ENCODE assay signal across 2 cellular contexts in genomic region chr5:127812570-127812969, GRCh38.
TF ChIP-seq lines count a peak whose summit lies in the region.

No MANE protein-coding gene starts in this region.

TF ChIP-seq in endothelial cell of umbilical vein, 7 proteins besides CTCF, POLR2A, EP300 and RAD21:
- TF ChIP-seq FOS (IDR thresholded peaks at IDR 0.05; ENCODE audit: borderline replicate concordance, insufficient read depth, low read length) (no peak), EZH2 (IDR thresholded peaks at IDR 0.05; ENCODE audit: borderline replicate concordance, low read depth, low read length, severe bottlenecking) (no peak), GATA2 (IDR thresholded peaks at IDR 0.05; ENCODE audit: insufficient read depth, insufficient read length, low read depth, low read length) (no peak), POLR2AphosphoS5 (IDR thresholded peaks at IDR 0.05; ENCODE audit: insufficient read depth, low read depth, low read length) (no peak), JUN (IDR thresholded peaks at IDR 0.05; ENCODE audit: borderline replicate concordance, insufficient read depth, insufficient read length, low read depth) (no peak), MYC (IDR thresholded peaks at IDR 0.05; ENCODE audit: low read depth, low read length) (no peak), MAX (IDR thresholded peaks at IDR 0.05; ENCODE audit: insufficient read depth, insufficient read length) (no peak)

TF ChIP-seq in HepG2, 621 proteins besides CTCF, POLR2A, EP300 and RAD21:
- TF ChIP-seq ZNF205 (CRISPR knock-in tag; IDR thresholded peaks at IDR 0.05) (no peak), ZZZ3 (CRISPR knock-in tag; IDR thresholded peaks at IDR 0.05; ENCODE audit: borderline replicate concordance) (no peak), ZNF761 (CRISPR knock-in tag; conservative IDR thresholded peaks at IDR 0.05) (no peak), RBM22 (optimal IDR thresholded peaks at IDR 0.05; ENCODE audit: low read length) (no peak), ZBTB10 (CRISPR knock-in tag; IDR thresholded peaks at IDR 0.05; ENCODE audit: borderline replicate concordance) (no peak), HOXA7 (CRISPR knock-in tag; IDR thresholded peaks at IDR 0.05) (no peak), ZNF569 (CRISPR knock-in tag; IDR thresholded peaks at IDR 0.05; ENCODE audit: borderline replicate concordance) (no peak), MIER2 (CRISPR knock-in tag; IDR thresholded peaks at IDR 0.05) (no peak), ZC3H13 (CRISPR knock-in tag; IDR thresholded peaks at IDR 0.05) (no peak)
- TF ChIP-seq, protein P1, sequence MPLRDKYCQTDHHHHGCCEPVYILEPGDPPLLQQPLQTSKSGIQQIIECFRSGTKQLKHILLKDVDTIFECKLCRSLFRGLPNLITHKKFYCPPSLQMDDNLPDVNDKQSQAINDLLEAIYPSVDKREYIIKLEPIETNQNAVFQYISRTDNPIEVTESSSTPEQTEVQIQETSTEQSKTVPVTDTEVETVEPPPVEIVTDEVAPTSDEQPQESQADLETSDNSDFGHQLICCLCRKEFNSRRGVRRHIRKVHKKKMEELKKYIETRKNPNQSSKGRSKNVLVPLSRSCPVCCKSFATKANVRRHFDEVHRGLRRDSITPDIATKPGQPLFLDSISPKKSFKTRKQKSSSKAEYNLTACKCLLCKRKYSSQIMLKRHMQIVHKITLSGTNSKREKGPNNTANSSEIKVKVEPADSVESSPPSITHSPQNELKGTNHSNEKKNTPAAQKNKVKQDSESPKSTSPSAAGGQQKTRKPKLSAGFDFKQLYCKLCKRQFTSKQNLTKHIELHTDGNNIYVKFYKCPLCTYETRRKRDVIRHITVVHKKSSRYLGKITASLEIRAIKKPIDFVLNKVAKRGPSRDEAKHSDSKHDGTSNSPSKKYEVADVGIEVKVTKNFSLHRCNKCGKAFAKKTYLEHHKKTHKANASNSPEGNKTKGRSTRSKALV (CRISPR knock-in tag; IDR thresholded peaks at IDR 0.05) = no peak
- TF ChIP-seq, protein P2, sequence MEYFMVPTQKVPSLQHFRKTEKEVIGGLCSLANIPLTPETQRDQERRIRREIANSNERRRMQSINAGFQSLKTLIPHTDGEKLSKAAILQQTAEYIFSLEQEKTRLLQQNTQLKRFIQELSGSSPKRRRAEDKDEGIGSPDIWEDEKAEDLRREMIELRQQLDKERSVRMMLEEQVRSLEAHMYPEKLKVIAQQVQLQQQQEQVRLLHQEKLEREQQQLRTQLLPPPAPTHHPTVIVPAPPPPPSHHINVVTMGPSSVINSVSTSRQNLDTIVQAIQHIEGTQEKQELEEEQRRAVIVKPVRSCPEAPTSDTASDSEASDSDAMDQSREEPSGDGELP (IDR thresholded peaks at IDR 0.05; ENCODE audit: borderline replicate concordance, low read depth) = no peak
- TF ChIP-seq, protein P3, sequence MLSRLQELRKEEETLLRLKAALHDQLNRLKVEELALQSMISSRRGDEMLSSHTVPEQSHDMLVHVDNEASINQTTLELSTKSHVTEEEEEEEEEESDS (CRISPR knock-in tag; IDR thresholded peaks at IDR 0.05; ENCODE audit: borderline replicate concordance) = no peak
